In genomic region chr1:228368801-228369607, GRCh38 we compare ENCODE assay signal across 1 cellular context.
A peak's percentile ranks its signal among the peaks of the same experiment; 100 is the strongest.
TF ChIP-seq lines count a peak whose summit lies in the region.

No MANE protein-coding gene starts in this region.

TF ChIP-seq in K562, 482 proteins besides CTCF, POLR2A, EP300 and RAD21 (continued from another document and continues in another):
- TF ChIP-seq MTA2 (IDR thresholded peaks at IDR 0.05; ENCODE audit: low read depth) (peak; percentile 87), NR1H2 (CRISPR knock-in tag; IDR thresholded peaks at IDR 0.05) (peak; percentile 87), SRSF7 (optimal IDR thresholded peaks at IDR 0.05; ENCODE audit: low read depth, low read length) (no peak), PHF21A (IDR thresholded peaks at IDR 0.05; ENCODE audit: borderline replicate concordance, low read depth) (peak; percentile 64; the same call in 1 of the 2 replicates), ZNF699 (CRISPR knock-in tag; IDR thresholded peaks at IDR 0.05; ENCODE audit: insufficient replicate concordance) (no peak), ZNF77 (CRISPR knock-in tag; IDR thresholded peaks at IDR 0.05) (no peak), CREB1 (IDR thresholded peaks at IDR 0.05) (peak; percentile 55; the same call in 1 of the 2 replicates), CREB1 (CRISPR knock-in tag; IDR thresholded peaks at IDR 0.05) (peak; percentile 68; the same call in 1 of the 2 replicates), HDAC1 (IDR thresholded peaks at IDR 0.05) (peak in 1 of 2 experiments; percentile 83; a peak in 2 of 4 replicates), SMAD3 (CRISPR knock-in tag; conservative IDR thresholded peaks at IDR 0.05) (peak; percentile 89), ETV5 (CRISPR knock-in tag; IDR thresholded peaks at IDR 0.05; ENCODE audit: low read depth) (peak; percentile 71), FOXA1 (IDR thresholded peaks at IDR 0.05; ENCODE audit: borderline replicate concordance) (no peak), GMEB1 (CRISPR knock-in tag; IDR thresholded peaks at IDR 0.05) (0 out of 2 replicates have a peak, but pooled peaks have one; percentile 40), HDAC3 (IDR thresholded peaks at IDR 0.05; ENCODE audit: borderline replicate concordance, partially characterized antibody) (no peak), FOXP1 (CRISPR knock-in tag; IDR thresholded peaks at IDR 0.05) (no peak), PHF8 (IDR thresholded peaks at IDR 0.05; ENCODE audit: borderline replicate concordance, low read length) (no peak; the same call in 1 of the 2 replicates), ZNF57 (CRISPR knock-in tag; IDR thresholded peaks at IDR 0.05) (no peak), BRF2 (IDR thresholded peaks at IDR 0.05; ENCODE audit: borderline replicate concordance, insufficient read depth, insufficient read length) (no peak), RFX5 (IDR thresholded peaks at IDR 0.05; ENCODE audit: low read depth, low read length) (no peak), ZNF449 (CRISPR knock-in tag; IDR thresholded peaks at IDR 0.05) (peak; percentile 27; the same call in 1 of the 2 replicates), PCBP1 (IDR thresholded peaks at IDR 0.05; ENCODE audit: low read depth, low read length, poor library complexity, severe bottlenecking) (no peak), PML (IDR thresholded peaks at IDR 0.05; ENCODE audit: low read length) (peak; percentile 81; the same call in 1 of the 2 replicates), RAD51 (IDR thresholded peaks at IDR 0.05; ENCODE audit: borderline replicate concordance, low read depth) (peak; percentile 80), PKNOX1 (IDR thresholded peaks at IDR 0.05) (peak; percentile 64), JUNB (CRISPR knock-in tag; conservative IDR thresholded peaks at IDR 0.05) (no peak; the same call in 1 of the 2 replicates), ZNF766 (CRISPR knock-in tag; conservative IDR thresholded peaks at IDR 0.05) (no peak; the same call in 1 of the 2 replicates), RBBP5 (IDR thresholded peaks at IDR 0.05; ENCODE audit: borderline replicate concordance, insufficient read depth, low read length, poor library complexity, severe bottlenecking) (no peak), SNIP1 (IDR thresholded peaks at IDR 0.05; ENCODE audit: low read depth) (no peak), GTF2E2 (tag; IDR thresholded peaks at IDR 0.05) (no peak), SMARCE1 (IDR thresholded peaks at IDR 0.05) (peak; percentile 95), ZNF232 (CRISPR knock-in tag; IDR thresholded peaks at IDR 0.05) (no peak), CBFA2T3 (IDR thresholded peaks at IDR 0.05) (peak; percentile 97), MTA3 (IDR thresholded peaks at IDR 0.05; ENCODE audit: borderline replicate concordance) (peak; percentile 93), NCOA1 (IDR thresholded peaks at IDR 0.05; ENCODE audit: low read depth) (peak; percentile 77; the same call in 1 of the 2 replicates), IRF2 (CRISPR knock-in tag; IDR thresholded peaks at IDR 0.05) (no peak), ZNF445 (CRISPR knock-in tag; IDR thresholded peaks at IDR 0.05; ENCODE audit: low read depth) (no peak), GTF2F1 (IDR thresholded peaks at IDR 0.05; ENCODE audit: low read depth, low read length) (no peak), SRSF9 (IDR thresholded peaks at IDR 0.05; ENCODE audit: borderline replicate concordance, low read depth, low read length) (no peak), NBN (IDR thresholded peaks at IDR 0.05; ENCODE audit: low read depth) (0 out of 2 replicates have a peak, but pooled peaks have one; percentile 43), BMI1 (IDR thresholded peaks at IDR 0.05; ENCODE audit: low read length) (no peak)
- TF ChIP-seq, protein P1, sequence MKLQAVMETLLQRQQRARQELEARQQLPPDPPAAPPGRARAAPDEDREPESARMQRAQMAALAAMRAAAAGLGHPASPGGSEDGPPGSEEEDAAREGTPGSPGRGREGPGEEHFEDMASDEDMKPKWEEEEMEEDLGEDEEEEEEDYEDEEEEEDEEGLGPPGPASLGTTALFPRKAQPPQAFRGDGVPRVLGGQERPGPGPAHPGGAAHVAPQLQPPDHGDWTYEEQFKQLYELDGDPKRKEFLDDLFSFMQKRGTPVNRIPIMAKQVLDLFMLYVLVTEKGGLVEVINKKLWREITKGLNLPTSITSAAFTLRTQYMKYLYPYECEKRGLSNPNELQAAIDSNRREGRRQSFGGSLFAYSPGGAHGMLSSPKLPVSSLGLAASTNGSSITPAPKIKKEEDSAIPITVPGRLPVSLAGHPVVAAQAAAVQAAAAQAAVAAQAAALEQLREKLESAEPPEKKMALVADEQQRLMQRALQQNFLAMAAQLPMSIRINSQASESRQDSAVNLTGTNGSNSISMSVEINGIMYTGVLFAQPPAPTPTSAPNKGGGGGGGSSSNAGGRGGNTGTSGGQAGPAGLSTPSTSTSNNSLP (IDR thresholded peaks at IDR 0.05; ENCODE audit: borderline replicate concordance, low read depth, low read length) = no peak
- TF ChIP-seq, protein P2, sequence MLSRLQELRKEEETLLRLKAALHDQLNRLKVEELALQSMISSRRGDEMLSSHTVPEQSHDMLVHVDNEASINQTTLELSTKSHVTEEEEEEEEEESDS (CRISPR knock-in tag; IDR thresholded peaks at IDR 0.05) = no peak
- TF ChIP-seq, protein P3, sequence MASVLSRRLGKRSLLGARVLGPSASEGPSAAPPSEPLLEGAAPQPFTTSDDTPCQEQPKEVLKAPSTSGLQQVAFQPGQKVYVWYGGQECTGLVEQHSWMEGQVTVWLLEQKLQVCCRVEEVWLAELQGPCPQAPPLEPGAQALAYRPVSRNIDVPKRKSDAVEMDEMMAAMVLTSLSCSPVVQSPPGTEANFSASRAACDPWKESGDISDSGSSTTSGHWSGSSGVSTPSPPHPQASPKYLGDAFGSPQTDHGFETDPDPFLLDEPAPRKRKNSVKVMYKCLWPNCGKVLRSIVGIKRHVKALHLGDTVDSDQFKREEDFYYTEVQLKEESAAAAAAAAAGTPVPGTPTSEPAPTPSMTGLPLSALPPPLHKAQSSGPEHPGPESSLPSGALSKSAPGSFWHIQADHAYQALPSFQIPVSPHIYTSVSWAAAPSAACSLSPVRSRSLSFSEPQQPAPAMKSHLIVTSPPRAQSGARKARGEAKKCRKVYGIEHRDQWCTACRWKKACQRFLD (CRISPR knock-in tag; IDR thresholded peaks at IDR 0.05) = peak; percentile 96; the same call in 1 of the 2 replicates
- TF ChIP-seq, protein P4, sequence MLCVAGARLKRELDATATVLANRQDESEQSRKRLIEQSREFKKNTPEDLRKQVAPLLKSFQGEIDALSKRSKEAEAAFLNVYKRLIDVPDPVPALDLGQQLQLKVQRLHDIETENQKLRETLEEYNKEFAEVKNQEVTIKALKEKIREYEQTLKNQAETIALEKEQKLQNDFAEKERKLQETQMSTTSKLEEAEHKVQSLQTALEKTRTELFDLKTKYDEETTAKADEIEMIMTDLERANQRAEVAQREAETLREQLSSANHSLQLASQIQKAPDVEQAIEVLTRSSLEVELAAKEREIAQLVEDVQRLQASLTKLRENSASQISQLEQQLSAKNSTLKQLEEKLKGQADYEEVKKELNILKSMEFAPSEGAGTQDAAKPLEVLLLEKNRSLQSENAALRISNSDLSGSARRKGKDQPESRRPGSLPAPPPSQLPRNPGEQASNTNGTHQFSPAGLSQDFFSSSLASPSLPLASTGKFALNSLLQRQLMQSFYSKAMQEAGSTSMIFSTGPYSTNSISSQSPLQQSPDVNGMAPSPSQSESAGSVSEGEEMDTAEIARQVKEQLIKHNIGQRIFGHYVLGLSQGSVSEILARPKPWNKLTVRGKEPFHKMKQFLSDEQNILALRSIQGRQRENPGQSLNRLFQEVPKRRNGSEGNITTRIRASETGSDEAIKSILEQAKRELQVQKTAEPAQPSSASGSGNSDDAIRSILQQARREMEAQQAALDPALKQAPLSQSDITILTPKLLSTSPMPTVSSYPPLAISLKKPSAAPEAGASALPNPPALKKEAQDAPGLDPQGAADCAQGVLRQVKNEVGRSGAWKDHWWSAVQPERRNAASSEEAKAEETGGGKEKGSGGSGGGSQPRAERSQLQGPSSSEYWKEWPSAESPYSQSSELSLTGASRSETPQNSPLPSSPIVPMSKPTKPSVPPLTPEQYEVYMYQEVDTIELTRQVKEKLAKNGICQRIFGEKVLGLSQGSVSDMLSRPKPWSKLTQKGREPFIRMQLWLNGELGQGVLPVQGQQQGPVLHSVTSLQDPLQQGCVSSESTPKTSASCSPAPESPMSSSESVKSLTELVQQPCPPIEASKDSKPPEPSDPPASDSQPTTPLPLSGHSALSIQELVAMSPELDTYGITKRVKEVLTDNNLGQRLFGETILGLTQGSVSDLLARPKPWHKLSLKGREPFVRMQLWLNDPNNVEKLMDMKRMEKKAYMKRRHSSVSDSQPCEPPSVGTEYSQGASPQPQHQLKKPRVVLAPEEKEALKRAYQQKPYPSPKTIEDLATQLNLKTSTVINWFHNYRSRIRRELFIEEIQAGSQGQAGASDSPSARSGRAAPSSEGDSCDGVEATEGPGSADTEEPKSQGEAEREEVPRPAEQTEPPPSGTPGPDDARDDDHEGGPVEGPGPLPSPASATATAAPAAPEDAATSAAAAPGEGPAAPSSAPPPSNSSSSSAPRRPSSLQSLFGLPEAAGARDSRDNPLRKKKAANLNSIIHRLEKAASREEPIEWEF (CRISPR knock-in tag; IDR thresholded peaks at IDR 0.05) = no peak
- TF ChIP-seq, protein P5, sequence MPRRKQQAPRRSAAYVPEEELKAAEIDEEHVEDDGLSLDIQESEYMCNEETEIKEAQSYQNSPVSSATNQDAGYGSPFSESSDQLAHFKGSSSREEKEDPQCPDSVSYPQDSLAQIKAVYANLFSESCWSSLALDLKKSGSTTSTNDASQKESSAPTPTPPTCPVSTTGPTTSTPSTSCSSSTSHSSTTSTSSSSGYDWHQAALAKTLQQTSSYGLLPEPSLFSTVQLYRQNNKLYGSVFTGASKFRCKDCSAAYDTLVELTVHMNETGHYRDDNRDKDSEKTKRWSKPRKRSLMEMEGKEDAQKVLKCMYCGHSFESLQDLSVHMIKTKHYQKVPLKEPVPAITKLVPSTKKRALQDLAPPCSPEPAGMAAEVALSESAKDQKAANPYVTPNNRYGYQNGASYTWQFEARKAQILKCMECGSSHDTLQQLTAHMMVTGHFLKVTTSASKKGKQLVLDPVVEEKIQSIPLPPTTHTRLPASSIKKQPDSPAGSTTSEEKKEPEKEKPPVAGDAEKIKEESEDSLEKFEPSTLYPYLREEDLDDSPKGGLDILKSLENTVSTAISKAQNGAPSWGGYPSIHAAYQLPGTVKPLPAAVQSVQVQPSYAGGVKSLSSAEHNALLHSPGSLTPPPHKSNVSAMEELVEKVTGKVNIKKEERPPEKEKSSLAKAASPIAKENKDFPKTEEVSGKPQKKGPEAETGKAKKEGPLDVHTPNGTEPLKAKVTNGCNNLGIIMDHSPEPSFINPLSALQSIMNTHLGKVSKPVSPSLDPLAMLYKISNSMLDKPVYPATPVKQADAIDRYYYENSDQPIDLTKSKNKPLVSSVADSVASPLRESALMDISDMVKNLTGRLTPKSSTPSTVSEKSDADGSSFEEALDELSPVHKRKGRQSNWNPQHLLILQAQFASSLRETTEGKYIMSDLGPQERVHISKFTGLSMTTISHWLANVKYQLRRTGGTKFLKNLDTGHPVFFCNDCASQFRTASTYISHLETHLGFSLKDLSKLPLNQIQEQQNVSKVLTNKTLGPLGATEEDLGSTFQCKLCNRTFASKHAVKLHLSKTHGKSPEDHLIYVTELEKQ (CRISPR knock-in tag; IDR thresholded peaks at IDR 0.05) = no peak
- TF ChIP-seq, protein P6, sequence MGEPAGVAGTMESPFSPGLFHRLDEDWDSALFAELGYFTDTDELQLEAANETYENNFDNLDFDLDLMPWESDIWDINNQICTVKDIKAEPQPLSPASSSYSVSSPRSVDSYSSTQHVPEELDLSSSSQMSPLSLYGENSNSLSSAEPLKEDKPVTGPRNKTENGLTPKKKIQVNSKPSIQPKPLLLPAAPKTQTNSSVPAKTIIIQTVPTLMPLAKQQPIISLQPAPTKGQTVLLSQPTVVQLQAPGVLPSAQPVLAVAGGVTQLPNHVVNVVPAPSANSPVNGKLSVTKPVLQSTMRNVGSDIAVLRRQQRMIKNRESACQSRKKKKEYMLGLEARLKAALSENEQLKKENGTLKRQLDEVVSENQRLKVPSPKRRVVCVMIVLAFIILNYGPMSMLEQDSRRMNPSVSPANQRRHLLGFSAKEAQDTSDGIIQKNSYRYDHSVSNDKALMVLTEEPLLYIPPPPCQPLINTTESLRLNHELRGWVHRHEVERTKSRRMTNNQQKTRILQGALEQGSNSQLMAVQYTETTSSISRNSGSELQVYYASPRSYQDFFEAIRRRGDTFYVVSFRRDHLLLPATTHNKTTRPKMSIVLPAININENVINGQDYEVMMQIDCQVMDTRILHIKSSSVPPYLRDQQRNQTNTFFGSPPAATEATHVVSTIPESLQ (CRISPR knock-in tag; IDR thresholded peaks at IDR 0.05) = peak; percentile 12; the same call in 1 of the 2 replicates
